Comparison of ENCODE assay signal across 8 cellular contexts in genomic region chr1:166164995-166165660, GRCh38. TPM values are rescaled to one million over a fixed set of nuclear protein-coding genes. Genes with fewer than 3 reads are reported as not detected.
DNase-seq lines count a peak whose midpoint lies in the region; ATAC-seq lines count a peak whose summit lies in the region.

No MANE protein-coding gene starts in this region.

- DNase-seq in NCI-H510A treated with DMSO at 0.1 percent for 48 hours (lab: John Stamatoyannopoulos, UW) (peak; percentile 9), NCI-H510A (lab: John Stamatoyannopoulos, UW) (no peak), UCSD-AML1 (lab: John Stamatoyannopoulos, UW; ENCODE audit: unreplicated experiment) (peak; percentile 37), fibroblast of gingiva (ENCODE audit: low read depth) (peak; percentile 24), myocyte (ENCODE audit: low read depth) (peak; percentile 3), GM19240 (ENCODE audit: insufficient read length, low spot score) (no peak)

- ATAC-seq in HG02678 (IDR thresholded peaks at IDR 0.05; ENCODE audit: unreplicated experiment) (peak; percentile 26), GM18519 (IDR thresholded peaks at IDR 0.05; ENCODE audit: low FRiP score, unreplicated experiment) (no peak)

RNA-seq across cellular contexts. Expression of gene FAM78B, which starts 1.7 kb away (rescaled TPM):
- not detected in 2 replicates for total RNA-seq in myocyte
- 0.06 TPM for polyA plus RNA-seq in myocyte (2012)

Comparison
In these comparisons a context has a peak if more than half of its experiments do, and no peak if none do; other contexts are left out.
1. DNase-seq: peak in NCI-H510A treated with DMSO at 0.1 percent for 48 hours (single experiment), UCSD-AML1 (single experiment), fibroblast of gingiva (single experiment) and myocyte (single experiment); none in NCI-H510A (single experiment) and GM19240 (single experiment).